In the genomic region with DNA sequence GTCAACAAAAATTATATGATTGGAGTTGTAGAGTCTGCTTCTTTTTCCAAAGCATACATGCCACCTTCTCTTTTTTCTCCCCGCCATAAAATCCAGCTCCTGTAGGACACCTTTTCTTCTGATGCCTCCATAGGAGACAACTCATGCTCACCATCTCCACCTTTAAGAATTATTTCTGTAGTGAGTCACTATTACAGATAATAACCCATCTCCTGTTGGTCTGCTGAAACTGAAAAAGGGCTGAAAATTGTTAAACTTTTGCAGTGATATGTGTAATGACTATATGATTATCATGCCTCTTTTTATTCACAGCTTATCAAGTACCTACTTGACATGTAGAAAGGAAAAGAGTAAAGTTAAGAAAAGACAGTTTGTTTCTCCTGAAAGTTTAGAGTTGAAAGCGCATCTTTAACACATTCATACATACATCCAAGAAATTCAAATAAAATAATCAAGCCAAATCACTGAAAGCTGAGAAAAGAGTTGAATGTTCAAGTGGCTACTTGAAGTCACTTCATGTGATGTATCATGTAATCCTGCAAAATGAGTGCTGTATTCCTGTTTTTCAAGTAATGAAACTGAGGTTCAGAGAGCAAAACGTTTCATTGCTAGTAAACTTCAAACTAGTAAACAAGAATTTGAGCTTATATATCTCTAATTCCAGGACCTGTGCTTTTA, we compare ENCODE assay signal across 10 cellular contexts. TPM values are rescaled to one million over a fixed set of nuclear protein-coding genes. Genes with fewer than 3 reads are reported as not detected.
A peak's percentile ranks its signal among the peaks of the same experiment; 100 is the strongest.
DNase-seq lines count a peak whose midpoint lies in the region; ATAC-seq and TF ChIP-seq lines count a peak whose summit lies in the region.
"Had no signal": no experiment of that assay in that cellular context is flagged by ENCODE, and none has a peak within 500 bp of the region (broad histone marks: within the 10 kb centered on the region; RNA-seq: fewer than 3 reads in every experiment).

No MANE protein-coding gene starts in this region.

- H2AFZ ChIP-seq in smooth muscle cell (ENCODE audit: low read depth): no peak overlapping the region

- no peaks in the 10 kb centered on the region for H3F3A ChIP-seq in smooth muscle cell (ENCODE audit: low read depth)

- H4K20me1 ChIP-seq in smooth muscle cell (ENCODE audit: low read depth): no peaks in the 10 kb centered on the region

- H3K27ac ChIP-seq in effector memory CD4-positive, alpha-beta T cell (ENCODE audit: insufficient read depth, low read length, poor library complexity, severe bottlenecking): no peak overlapping the region
- peak overlapping the region; percentile 50 for H3K27ac ChIP-seq in smooth muscle cell (ENCODE audit: low read depth)

- TF ChIP-seq CTCF in NB4 (IDR thresholded peaks at IDR 0.05; ENCODE audit: low read depth, low read length) (no peak), smooth muscle cell (IDR thresholded peaks at IDR 0.05; ENCODE audit: borderline replicate concordance, insufficient read depth, poor library complexity, severe bottlenecking) (no peak)

- peaks cover 9% of the 10 kb centered on the region for H3K9me3 ChIP-seq in effector memory CD4-positive, alpha-beta T cell (ENCODE audit: control insufficient read depth, low read length)
- H3K9me3 ChIP-seq in smooth muscle cell (replicated peaks; ENCODE audit: low read depth): peaks cover 16% of the 10 kb centered on the region

- no peaks in the 10 kb centered on the region for H3K27me3 ChIP-seq in effector memory CD4-positive, alpha-beta T cell (replicated peaks; ENCODE audit: control insufficient read depth, insufficient read depth, low read length, poor library complexity, severe bottlenecking)
- H3K27me3 ChIP-seq in smooth muscle cell (ENCODE audit: low read depth): no peaks in the 10 kb centered on the region

- H3K79me2 ChIP-seq in smooth muscle cell (ENCODE audit: low read depth): peaks cover 9% of the 10 kb centered on the region

- H3K4me2 ChIP-seq in smooth muscle cell: peak overlapping the region; percentile 29

- peaks cover 9% of the 10 kb centered on the region for H3K4me1 ChIP-seq in effector memory CD4-positive, alpha-beta T cell (ENCODE audit: control insufficient read depth, insufficient read depth, low read length, poor library complexity, severe bottlenecking)
- no peaks in the 10 kb centered on the region for H3K4me1 ChIP-seq in smooth muscle cell (ENCODE audit: low read depth)

- DNase-seq in activated CD4-positive, CD25-positive, alpha-beta regulatory T cell treated with anti-CD3 and anti-CD28 coated beads, Interleukin-2, amount 50 U/mL, for 72 hours: no peak
- DNase-seq in NB4 (ENCODE audit: low read depth) (no peak), smooth muscle cell (lab: John Stamatoyannopoulos, UW; ENCODE audit: unreplicated experiment) (no peak), midbrain (lab: John Stamatoyannopoulos, UW) (no peak), NCI-H146 treated with DMSO at 0.1 percent for 48 hours (lab: John Stamatoyannopoulos, UW; ENCODE audit: unreplicated experiment) (no peak)
- no peak for DNase-seq in effector memory CD4-positive, alpha-beta T cell
- DNase-seq: NCI-H1417 treated with DMSO at 0.1 percent for 48 hours; stimulated activated naive B cell treated with anti-CD40 and anti-IgM and Interleukin-4, amounts not matched to agents 10 μg/mL and 1 μg/mL and 100 μg/mL, for 72 hours had no signal

- no peaks in the 10 kb centered on the region for H3K36me3 ChIP-seq in effector memory CD4-positive, alpha-beta T cell (ENCODE audit: control insufficient read depth, insufficient read depth, low read length)
- H3K36me3 ChIP-seq in smooth muscle cell (ENCODE audit: low read depth): no peaks in the 10 kb centered on the region

- H3K9ac ChIP-seq in smooth muscle cell (ENCODE audit: low read depth): no peak overlapping the region

- peak; percentile 66 to 72 for ATAC-seq in activated CD4-positive, CD25-positive, alpha-beta regulatory T cell treated with anti-CD3 and anti-CD28 coated beads, Interleukin-2, amount 50 U/mL, for 24 hours
- no peak for ATAC-seq in HG03196 (IDR thresholded peaks at IDR 0.05; ENCODE audit: unreplicated experiment)
- ATAC-seq: stimulated activated naive B cell treated with anti-CD40 and anti-IgM and Interleukin-4, amounts not matched to agents 10 μg/mL and 1 μg/mL and 100 μg/mL, for 72 hours had no signal

- 89% methylated on average over 3 of the region's 3 CpGs for WGBS in smooth muscle cell (ENCODE audit: low lambda C conversion rate)

- TF ChIP-seq POLR2A in NB4 (IDR thresholded peaks at IDR 0.05; ENCODE audit: extremely low read depth, insufficient read length): no peak

- peak overlapping the region; percentile 6 for H3K4me3 ChIP-seq in NB4 (ENCODE audit: low read depth, low read length)
- H3K4me3 ChIP-seq in effector memory CD4-positive, alpha-beta T cell (ENCODE audit: insufficient read depth, low read depth, low read length, poor library complexity, severe bottlenecking): peak overlapping the region; percentile 34
- H3K4me3 ChIP-seq in smooth muscle cell: no peak overlapping the region

RNA-seq across cellular contexts. Expression of a gene that starts 35.5 kb away (rescaled TPM):
- total RNA-seq in smooth muscle cell: 14.2 and 14.8 TPM in 2 replicates
- 3.1 and 5.4 TPM in 2 replicates for polyA plus RNA-seq in smooth muscle cell
